ENCODE assay signal across 8 cellular contexts in the genomic region with DNA sequence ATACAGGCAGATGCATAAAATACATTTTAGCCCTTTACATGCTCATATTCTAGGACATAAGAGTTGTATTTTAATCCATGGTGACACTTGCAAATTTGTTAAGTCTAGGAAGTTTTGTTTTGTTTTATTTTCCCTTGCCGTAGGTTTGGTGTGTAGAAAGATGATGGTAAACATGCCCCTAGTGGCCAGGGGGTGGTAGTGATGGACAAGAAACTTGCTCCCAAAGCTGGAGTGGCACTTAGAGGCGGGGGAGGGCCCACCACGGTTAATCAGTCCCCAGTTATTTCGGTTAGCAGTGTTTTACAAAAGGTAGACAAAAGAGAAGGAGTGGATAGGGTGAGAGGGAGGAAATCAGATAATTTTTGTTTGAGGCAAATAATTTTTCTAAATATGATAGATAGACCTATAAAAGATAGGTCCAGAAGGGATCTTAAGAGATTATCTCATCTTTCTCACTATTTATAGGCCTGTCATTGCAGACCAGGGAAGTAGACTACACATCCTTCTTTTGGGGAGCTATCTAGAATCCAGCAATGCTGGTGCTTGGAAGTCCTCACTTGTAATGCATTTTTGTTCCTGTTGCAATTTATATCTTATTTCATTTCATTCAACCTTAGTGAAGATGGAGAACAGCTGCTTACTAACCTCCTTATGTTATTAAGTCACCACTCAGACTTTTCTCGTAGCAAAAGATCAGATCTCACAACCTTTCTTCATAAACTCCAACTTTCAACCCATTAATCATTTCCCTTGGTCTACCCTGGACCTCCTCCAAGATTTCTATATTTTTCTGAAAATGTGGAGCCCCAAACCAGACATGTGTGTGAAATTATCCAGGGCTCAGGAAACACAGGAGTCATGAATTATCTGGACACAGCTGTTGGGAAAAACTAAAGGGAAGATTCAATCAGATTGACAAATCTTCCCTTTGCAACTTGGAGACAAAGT. TPM values are rescaled to one million over a fixed set of nuclear protein-coding genes. Genes with fewer than 3 reads are reported as not detected.
DNase-seq lines count a peak whose midpoint lies in the region; ATAC-seq and TF ChIP-seq lines count a peak whose summit lies in the region.

No MANE protein-coding gene starts in this region.

- no peak for TF ChIP-seq EP300 in transverse colon (IDR thresholded peaks at IDR 0.05; ENCODE audit: low read depth)

- intact Hi-C loops in transverse colon (cut with DNase I; ENCODE audit: low total_unique reads) = no loop called here

- H3K4me3 ChIP-seq in fibroblast of mammary gland (ENCODE audit: control insufficient read depth, low read depth, low read length) = no peak overlapping the region
- no peak overlapping the region for H3K4me3 ChIP-seq in transverse colon

- 25 to 30% methylated on average over 5 of the region's 5 CpGs for WGBS in transverse colon (ENCODE audit: low coverage in 1 of 2), 2 donors

- H3K27me3 Mint-ChIP-seq in naive thymus-derived CD8-positive, alpha-beta T cell = peaks cover 25 to 65% (median 47%) of the 10 kb centered on the region in 5 donors
- peaks cover 64% of the 10 kb centered on the region for H3K27me3 Mint-ChIP-seq in activated naive CD8-positive, alpha-beta T cell treated with anti-CD3 and anti-CD28 coated beads for 36 hours

- no peaks in the 10 kb centered on the region for H3K36me3 ChIP-seq in transverse colon

- peaks cover 34% of the 10 kb centered on the region for H3K27me3 ChIP-seq in transverse colon

- TF ChIP-seq CTCF in fibroblast of mammary gland (conservative IDR thresholded peaks at IDR 0.05; ENCODE audit: control insufficient read depth, insufficient read depth, low read depth, low read length) (peak; percentile 73), transverse colon (IDR thresholded peaks at IDR 0.05) (peak; percentile 50 to 71 (median 61))

- POLR2A ChIA-PET in naive thymus-derived CD8-positive, alpha-beta T cell (lab: Charles Lee) = no interaction called here

- peaks cover 0 to 2% (median 0%) of the 10 kb centered on the region in 3 donors for H3K36me3 Mint-ChIP-seq in naive thymus-derived CD8-positive, alpha-beta T cell
- H3K36me3 Mint-ChIP-seq in activated naive CD8-positive, alpha-beta T cell treated with anti-CD3 and anti-CD28 coated beads for 36 hours = no peaks in the 10 kb centered on the region

- ATAC-seq in GM18505 (IDR thresholded peaks at IDR 0.05; ENCODE audit: unreplicated experiment) = peak; percentile 88
- peak; percentile 62 for ATAC-seq in HG02678 (IDR thresholded peaks at IDR 0.05; ENCODE audit: unreplicated experiment)
- ATAC-seq in naive thymus-derived CD8-positive, alpha-beta T cell = no peak

- DNase-seq in AG08395 (ENCODE audit: low spot score) (peak; percentile 29), NCI-H82 (lab: John Stamatoyannopoulos, UW) (peak; percentile 70), fibroblast of mammary gland (ENCODE audit: low read depth) (peak; percentile 25), transverse colon (no peak)
- no peak for DNase-seq in naive thymus-derived CD8-positive, alpha-beta T cell
- DNase-seq in activated naive CD8-positive, alpha-beta T cell treated with anti-CD3 and anti-CD28 coated beads for 36 hours = no peak

- H3K27ac Mint-ChIP-seq in naive thymus-derived CD8-positive, alpha-beta T cell = peak overlapping the region in 1 of 10 donors; percentile 2
- no peak overlapping the region for H3K27ac Mint-ChIP-seq in activated naive CD8-positive, alpha-beta T cell treated with anti-CD3 and anti-CD28 coated beads for 36 hours

- in situ Hi-C loops in transverse colon (cut with MboI; ENCODE audit: low pct_ligation_motif_present in 1 of 4, low pct_unique_long_range_greater_than_20kb in 1 of 4, low sequenced_read_pairs in 3 of 4) = loop anchor here in 3 of 4 donors (25.0 kb wide), 3 partner anchors 94 to 981 kb away; no protein-coding TSS in a partner anchor

- no peak overlapping the region for H3K4me3 Mint-ChIP-seq in naive thymus-derived CD8-positive, alpha-beta T cell
- H3K4me3 Mint-ChIP-seq in activated naive CD8-positive, alpha-beta T cell treated with anti-CD3 and anti-CD28 coated beads for 36 hours = no peak overlapping the region

- H3K4me1 Mint-ChIP-seq in naive thymus-derived CD8-positive, alpha-beta T cell = peaks cover 6 to 14% (median 7%) of the 10 kb centered on the region in 4 donors
- H3K4me1 Mint-ChIP-seq in activated naive CD8-positive, alpha-beta T cell treated with anti-CD3 and anti-CD28 coated beads for 36 hours = peaks cover 8% of the 10 kb centered on the region

- H3K9me3 ChIP-seq in transverse colon = no peaks in the 10 kb centered on the region

- TF ChIP-seq POLR2A in GM18505 (IDR thresholded peaks at IDR 0.05; ENCODE audit: borderline replicate concordance, extremely low read depth, insufficient read depth, insufficient read length) = no peak
- no peak for TF ChIP-seq POLR2A in transverse colon (IDR thresholded peaks at IDR 0.05)

- no peak overlapping the region for H3K27ac ChIP-seq in transverse colon

- H3K4me1 ChIP-seq in transverse colon = peaks cover 3 to 7% (median 4%) of the 10 kb centered on the region in 4 donors

- H3K9me3 Mint-ChIP-seq in naive thymus-derived CD8-positive, alpha-beta T cell = peaks cover 0 to 3% (median 0%) of the 10 kb centered on the region in 9 donors
- H3K9me3 Mint-ChIP-seq in activated naive CD8-positive, alpha-beta T cell treated with anti-CD3 and anti-CD28 coated beads for 36 hours = no peaks in the 10 kb centered on the region

RNA-seq across cellular contexts. Expression of a gene that starts 5.9 kb away (rescaled TPM):
- under 1 TPM in 2 of 4 donors, not detected in 2; 0.14 to 0.64 TPM for total RNA-seq in transverse colon
- not detected for total RNA-seq in naive thymus-derived CD8-positive, alpha-beta T cell
- polyA plus RNA-seq in naive thymus-derived CD8-positive, alpha-beta T cell = under 1 TPM in 2 of 3 donors, not detected in 1; 0.04 to 0.06 TPM
- total RNA-seq in activated naive CD8-positive, alpha-beta T cell treated with anti-CD3 and anti-CD28 coated beads for 36 hours = not detected

Comparison
In these comparisons a context has a peak if more than half of its experiments do, and no peak if none do; other contexts are left out.
1. DNase-seq: peak in AG08395 (single experiment), NCI-H82 (single experiment) and fibroblast of mammary gland (single experiment); none in transverse colon (single experiment), naive thymus-derived CD8-positive, alpha-beta T cell (0 of 10) and activated naive CD8-positive, alpha-beta T cell treated with anti-CD3 and anti-CD28 coated beads for 36 hours (single experiment).
2. ATAC-seq: peak in GM18505 (single experiment) and HG02678 (single experiment); none in naive thymus-derived CD8-positive, alpha-beta T cell (0 of 2).